In the genomic region with DNA sequence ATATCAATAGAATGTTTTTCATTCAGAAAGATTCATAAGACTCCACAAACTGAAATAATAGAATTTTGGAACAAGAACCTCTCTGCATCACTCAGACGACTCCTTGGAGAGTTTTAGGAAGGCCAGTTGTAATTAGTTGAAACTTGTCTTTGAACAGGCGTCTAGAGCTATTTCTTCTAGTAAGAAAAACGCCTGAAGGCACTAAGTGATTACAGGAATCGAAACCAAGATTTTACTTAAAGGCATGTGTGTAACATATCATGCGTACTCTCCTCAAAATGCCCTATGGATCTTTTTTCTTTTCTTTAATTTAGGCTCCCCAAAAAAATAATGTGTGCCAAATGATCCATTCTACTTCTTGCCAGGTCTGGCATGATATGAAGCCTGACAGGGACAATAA, we compare ENCODE assay signal across 19 cellular contexts.
A peak's percentile ranks its signal among the peaks of the same experiment; 100 is the strongest.
DNase-seq lines count a peak whose midpoint lies in the region; ATAC-seq and TF ChIP-seq lines count a peak whose summit lies in the region.
"Had no signal": no experiment of that assay in that cellular context is flagged by ENCODE, and none has a peak within 500 bp of the region (broad histone marks: within the 10 kb centered on the region; RNA-seq: fewer than 3 reads in every experiment).

No MANE protein-coding gene starts in this region.

- no peaks in the 10 kb centered on the region for H3K36me3 Mint-ChIP-seq in stimulated activated memory B cell treated with anti-CD40 and anti-IgM and Interleukin-4, amounts not matched to agents 10 μg/mL and 1 μg/mL and 100 μg/mL, for 72 hours
- H3K36me3 Mint-ChIP-seq: activated CD4-positive, alpha-beta memory T cell treated with anti-CD3 and anti-CD28 coated beads for 36 hours had no signal

- no peak for TF ChIP-seq EP300 in upper lobe of left lung (IDR thresholded peaks at IDR 0.05)

- peak overlapping the region; percentile 83 for H3K27ac Mint-ChIP-seq in stimulated activated memory B cell treated with anti-CD40 and anti-IgM and Interleukin-4, amounts not matched to agents 10 μg/mL and 1 μg/mL and 100 μg/mL, for 72 hours
- H3K27ac Mint-ChIP-seq: activated CD4-positive, alpha-beta memory T cell treated with anti-CD3 and anti-CD28 coated beads for 36 hours; activated T-helper 1 cell treated with anti-CD3 and anti-CD28 coated beads, Interleukin-12 subunit alpha, Interleukin-12 subunit beta, Interleukin-2, Interleukin-4 antibody, amounts not matched to agents 30 ng/mL and 10 ng/mL and 1 ng/mL, durations not matched to agents 14 hours and 24 hours and 36 hours had no signal

- H3K4me1 ChIP-seq in HUES48 (ENCODE audit: control insufficient read depth, insufficient read depth, low read length) (peaks cover 18% of the 10 kb centered on the region), upper lobe of left lung (peaks cover 0 to 3% (median 0%) of the 10 kb centered on the region in 4 donors)
- H3K4me1 ChIP-seq: testis had no signal

- H3K36me3 ChIP-seq in HUES48 (ENCODE audit: control insufficient read depth, insufficient read depth, low read length) = no peaks in the 10 kb centered on the region
- H3K36me3 ChIP-seq in upper lobe of left lung = no peaks in the 10 kb centered on the region
- H3K36me3 ChIP-seq: BLaER1 treated with 17β-estradiol and CSF1 and Interleukin-3, amounts not matched to agents 10 nM and 100 nM; cardiac muscle cell had no signal

- DNase-seq in NOMO-1 (lab: John Stamatoyannopoulos, UW; ENCODE audit: unreplicated experiment in 2 of 2) = no peak
- no peak for DNase-seq in SIG-M5 treated with dmso at 0.1 percent for 504 hours (lab: John Stamatoyannopoulos, UW; ENCODE audit: unreplicated experiment)
- no peak for DNase-seq in upper lobe of left lung
- DNase-seq: activated CD4-positive, alpha-beta memory T cell treated with anti-CD3 and anti-CD28 coated beads for 36 hours; DMS153; effector CD8-positive, alpha-beta T cell; Kasumi-1; left cardiac atrium; NCI-H146; NCI-H446 treated with DMSO at 0.1 percent for 48 hours; stimulated activated CD4-positive, alpha-beta T cell treated with anti-CD3 and anti-CD28 coated beads, Interleukin-2, amount 100 ng/mL, for 48 hours; testis had no signal

- no peak overlapping the region for H3K9ac ChIP-seq in HUES48 (ENCODE audit: low read depth, low read length)
- H3K9ac ChIP-seq: BLaER1 treated with 17β-estradiol and CSF1 and Interleukin-3, amounts not matched to agents 10 nM and 100 nM had no signal

- no peak for TF ChIP-seq POLR2A in upper lobe of left lung (IDR thresholded peaks at IDR 0.05)

- TF ChIP-seq CTCF in upper lobe of left lung (IDR thresholded peaks at IDR 0.05) = no peak

- H3K4me1 Mint-ChIP-seq in stimulated activated memory B cell treated with anti-CD40 and anti-IgM and Interleukin-4, amounts not matched to agents 10 μg/mL and 1 μg/mL and 100 μg/mL, for 72 hours = peaks cover 14% of the 10 kb centered on the region

- H3K4me3 ChIP-seq in HUES48 (ENCODE audit: low read depth, low read length) = no peak overlapping the region
- H3K4me3 ChIP-seq in upper lobe of left lung = no peak overlapping the region
- H3K4me3 ChIP-seq: BLaER1 treated with 17β-estradiol and CSF1 and Interleukin-3, amounts not matched to agents 10 nM and 100 nM; cardiac muscle cell; testis had no signal

- H3K27ac ChIP-seq in HUES48 (ENCODE audit: low read depth, low read length) (peak overlapping the region; percentile 5), upper lobe of left lung (no peak overlapping the region)
- H3K27ac ChIP-seq: cardiac muscle cell, testis had no signal

- 81 to 88% methylated on average over 5 of the region's 5 CpGs for WGBS in upper lobe of left lung, 2 donors

- ATAC-seq in GM19397 (IDR thresholded peaks at IDR 0.05; ENCODE audit: unreplicated experiment) (peak; percentile 28), HG02852 (IDR thresholded peaks at IDR 0.05; ENCODE audit: unreplicated experiment) (peak; percentile 42), upper lobe of left lung (ENCODE audit: low FRiP score in 2 of 2) (no peak)
- ATAC-seq in stimulated activated memory B cell treated with anti-CD40 and anti-IgM and Interleukin-4, amounts not matched to agents 10 μg/mL and 1 μg/mL and 100 μg/mL, for 72 hours = no peak
- ATAC-seq: left cardiac atrium had no signal

- H3K9me3 ChIP-seq in HUES48 (ENCODE audit: control insufficient read depth, insufficient read depth, low read length) (no peaks in the 10 kb centered on the region), upper lobe of left lung (no peaks in the 10 kb centered on the region)
- H3K9me3 ChIP-seq: testis had no signal

- no peaks in the 10 kb centered on the region for H3K27me3 Mint-ChIP-seq in stimulated activated memory B cell treated with anti-CD40 and anti-IgM and Interleukin-4, amounts not matched to agents 10 μg/mL and 1 μg/mL and 100 μg/mL, for 72 hours
- H3K27me3 Mint-ChIP-seq: activated CD4-positive, alpha-beta memory T cell treated with anti-CD3 and anti-CD28 coated beads for 36 hours had no signal

- H3K27me3 ChIP-seq in HUES48 (ENCODE audit: control insufficient read depth, insufficient read depth, low read length) (no peaks in the 10 kb centered on the region), upper lobe of left lung (no peaks in the 10 kb centered on the region)
- H3K27me3 ChIP-seq: BLaER1 treated with 17β-estradiol and CSF1 and Interleukin-3, amounts not matched to agents 10 nM and 100 nM; cardiac muscle cell; testis had no signal

- peaks cover 3% of the 10 kb centered on the region for H3K9me3 Mint-ChIP-seq in stimulated activated memory B cell treated with anti-CD40 and anti-IgM and Interleukin-4, amounts not matched to agents 10 μg/mL and 1 μg/mL and 100 μg/mL, for 72 hours
- H3K9me3 Mint-ChIP-seq: activated CD4-positive, alpha-beta memory T cell treated with anti-CD3 and anti-CD28 coated beads for 36 hours; activated T-helper 1 cell treated with anti-CD3 and anti-CD28 coated beads, Interleukin-12 subunit alpha, Interleukin-12 subunit beta, Interleukin-2, Interleukin-4 antibody, amounts not matched to agents 30 ng/mL and 10 ng/mL and 1 ng/mL, durations not matched to agents 14 hours and 24 hours and 36 hours had no signal

- no peak overlapping the region for H3K4me3 Mint-ChIP-seq in stimulated activated memory B cell treated with anti-CD40 and anti-IgM and Interleukin-4, amounts not matched to agents 10 μg/mL and 1 μg/mL and 100 μg/mL, for 72 hours
- H3K4me3 Mint-ChIP-seq: activated CD4-positive, alpha-beta memory T cell treated with anti-CD3 and anti-CD28 coated beads for 36 hours; activated T-helper 1 cell treated with anti-CD3 and anti-CD28 coated beads, Interleukin-12 subunit alpha, Interleukin-12 subunit beta, Interleukin-2, Interleukin-4 antibody, amounts not matched to agents 30 ng/mL and 10 ng/mL and 1 ng/mL, durations not matched to agents 14 hours and 24 hours and 36 hours had no signal

Comparison
In these comparisons a context has a peak if more than half of its experiments do, and no peak if none do; other contexts are left out.
1. ATAC-seq: peak in GM19397 (single experiment) and HG02852 (single experiment); none in stimulated activated memory B cell treated with anti-CD40 and anti-IgM and Interleukin-4, amounts not matched to agents 10 μg/mL and 1 μg/mL and 100 μg/mL, for 72 hours (single experiment) and upper lobe of left lung (0 of 2).